Comparison of ENCODE assay signal across 14 cellular contexts in the genomic region with DNA sequence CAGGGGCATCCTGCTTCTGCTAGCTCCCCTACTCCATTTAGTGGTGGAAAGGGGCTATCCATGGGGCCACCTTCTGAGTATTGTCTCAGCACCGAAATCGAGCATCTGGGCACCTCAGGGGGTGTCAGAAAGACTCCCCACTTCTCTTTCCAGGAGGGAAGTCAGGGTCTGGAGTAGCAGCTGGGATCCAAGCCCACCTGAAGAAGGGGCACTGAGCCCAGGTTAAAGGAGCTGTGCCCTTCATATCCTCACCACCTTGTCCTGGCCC. TPM values are rescaled to one million over a fixed set of nuclear protein-coding genes. Genes with fewer than 3 reads are reported as not detected.
DNase-seq lines count a peak whose midpoint lies in the region; ATAC-seq and TF ChIP-seq lines count a peak whose summit lies in the region.
"Had no signal": no experiment of that assay in that cellular context is flagged by ENCODE, and none has a peak within 500 bp of the region (broad histone marks: within the 10 kb centered on the region; RNA-seq: fewer than 3 reads in every experiment).

No MANE protein-coding gene starts in this region.

- no peak overlapping the region for H2AK5ac ChIP-seq in mesendoderm (ENCODE audit: low read length)

- WGBS in mesendoderm (ENCODE audit: extremely low coverage, insufficient coverage, low lambda C conversion rate), result no CpG with 5 or more reads among the region's 2 CpGs
- 19% methylated on average over 2 of the region's 2 CpGs for WGBS in suprapubic skin

- no peak for ATAC-seq in GM18867 (IDR thresholded peaks at IDR 0.05; ENCODE audit: unreplicated experiment)
- no peak for ATAC-seq in foreskin keratinocyte
- no peak for ATAC-seq in GM19395 (IDR thresholded peaks at IDR 0.05; ENCODE audit: unreplicated experiment)

- H3K9ac ChIP-seq in mesendoderm (ENCODE audit: low read length), result peak overlapping the region; percentile 71

- H2BK120ac ChIP-seq in mesendoderm (ENCODE audit: low read depth, low read length), result no peak overlapping the region

- H3K4ac ChIP-seq in mesendoderm (ENCODE audit: low read depth, low read length), result peak overlapping the region; percentile 41

- H2BK15ac ChIP-seq in mesendoderm (replicated peaks; ENCODE audit: low read depth), result no peak overlapping the region

- peak overlapping the region; percentile 98 for H3K56ac ChIP-seq in mesendoderm (ENCODE audit: low read length)

- H3K23ac ChIP-seq in mesendoderm (ENCODE audit: low read length), result no peak overlapping the region

- no peak for DNase-seq in HFF-Myc (ENCODE audit: extremely low read depth, low read depth)
- DNase-seq in choroid plexus epithelial cell (ENCODE audit: low read depth), result no peak
- DNase-seq in mesendoderm, result no peak
- no peak for DNase-seq in suprapubic skin (ENCODE audit: low spot score in 2 of 2)
- DNase-seq in Ammon's horn (ENCODE audit: low spot score), result no peak
- no peak for DNase-seq in foreskin keratinocyte
- DNase-seq: DMS153; NCI-H1048; stimulated activated CD4-positive, alpha-beta T cell treated with anti-CD3 and anti-CD28 coated beads, Interleukin-2, amount 100 ng/mL, for 24 hours had no signal

- TF ChIP-seq POLR2A in suprapubic skin (IDR thresholded peaks at IDR 0.05), result no peak

- H3K4me3 ChIP-seq in HFF-Myc (replicated peaks; ENCODE audit: low read depth, low read length) (peak overlapping the region; percentile 93), choroid plexus epithelial cell (ENCODE audit: low read depth, low read length) (peak overlapping the region; percentile 69), mesendoderm (ENCODE audit: low read length) (peak overlapping the region; percentile 1), suprapubic skin (peak overlapping the region; percentile 50)

- H3K36me3 ChIP-seq in mesendoderm (ENCODE audit: control insufficient read depth, insufficient read depth, low read length) (peaks cover 3% of the 10 kb centered on the region), suprapubic skin (no peaks in the 10 kb centered on the region)

- H3K18ac ChIP-seq in mesendoderm (ENCODE audit: low read length), result peak overlapping the region; percentile 56

- H3K79me2 ChIP-seq in mesendoderm (ENCODE audit: control insufficient read depth, insufficient read depth, low read length), result peaks cover 12% of the 10 kb centered on the region

- H3K4me1 ChIP-seq in mesendoderm (ENCODE audit: control insufficient read depth, low read depth, low read length), result peaks cover 20% of the 10 kb centered on the region
- peaks cover 54% of the 10 kb centered on the region for H3K4me1 ChIP-seq in suprapubic skin
- no peaks in the 10 kb centered on the region for H3K4me1 ChIP-seq in foreskin keratinocyte

- H2BK5ac ChIP-seq in mesendoderm (ENCODE audit: low read length), result peak overlapping the region; percentile 89

- no peak for TF ChIP-seq CTCF in HFF-Myc (IDR thresholded peaks at IDR 0.05; ENCODE audit: low read depth, low read length, missing control alignments)
- no peak for TF ChIP-seq CTCF in choroid plexus epithelial cell (conservative IDR thresholded peaks at IDR 0.05; ENCODE audit: low read depth, low read length)
- no peak for TF ChIP-seq CTCF in suprapubic skin (IDR thresholded peaks at IDR 0.05)
- TF ChIP-seq CTCF in foreskin keratinocyte (conservative IDR thresholded peaks at IDR 0.05), result no peak

- H3K9me3 ChIP-seq in suprapubic skin, result no peaks in the 10 kb centered on the region

- H3K27ac ChIP-seq in mesendoderm (ENCODE audit: low read depth, low read length), result peak overlapping the region; percentile 88
- H3K27ac ChIP-seq in suprapubic skin, result peak overlapping the region; percentile 59
- H3K27ac ChIP-seq in foreskin keratinocyte, result no peak overlapping the region

- H4K8ac ChIP-seq in mesendoderm (ENCODE audit: low read depth, low read length), result no peak overlapping the region

- no peak for TF ChIP-seq EP300 in suprapubic skin (IDR thresholded peaks at IDR 0.05)

- no peak overlapping the region for H4K5ac ChIP-seq in mesendoderm (ENCODE audit: low read length)

- H3K27me3 ChIP-seq in mesendoderm (ENCODE audit: insufficient read depth, low read length, poor library complexity), result no peaks in the 10 kb centered on the region
- peaks cover 20% of the 10 kb centered on the region for H3K27me3 ChIP-seq in suprapubic skin
- peaks cover 59% of the 10 kb centered on the region for H3K27me3 ChIP-seq in foreskin keratinocyte

- peaks cover 6% of the 10 kb centered on the region for H3K79me1 ChIP-seq in mesendoderm (ENCODE audit: low read length)

- peak overlapping the region; percentile 74 for H3K4me2 ChIP-seq in mesendoderm (ENCODE audit: low read length)

RNA-seq across cellular contexts. Expression of a gene that starts 2.6 kb away (rescaled TPM):
- 18.1 TPM for polyA plus RNA-seq in mesendoderm (2013, experiment 1 of 2)
- 18.0 TPM for polyA plus RNA-seq in mesendoderm (2013, experiment 2 of 2)
- total RNA-seq in suprapubic skin (1 to 10 TPM; 3.8 to 5.1 (median 4.3) TPM), foreskin keratinocyte (0.61 and 1.2 TPM in 2 replicates)
- 0.20 and 0.38 TPM in 2 replicates for polyA plus RNA-seq in foreskin keratinocyte

RNA-seq across cellular contexts. Expression of a gene that starts 29.8 kb away (rescaled TPM):
- polyA plus RNA-seq in mesendoderm (2013, experiment 1 of 2), result 141 TPM
- polyA plus RNA-seq in mesendoderm (2013, experiment 2 of 2), result 142 TPM
- 100 to 1,000 TPM in 3 of 4 donors, 10 to 100 TPM in 1; 78.4 to 165 (median 148) TPM for total RNA-seq in suprapubic skin
- 126 and 133 TPM in 2 replicates for total RNA-seq in foreskin keratinocyte
- 266 and 275 TPM in 2 replicates for polyA plus RNA-seq in foreskin keratinocyte

RNA-seq across cellular contexts. Expression of a gene that starts 41.0 kb away (rescaled TPM):
- polyA plus RNA-seq in mesendoderm (2013, experiment 1 of 2), result 7.6 TPM
- polyA plus RNA-seq in mesendoderm (2013, experiment 2 of 2), result 6.9 TPM
- 1 to 10 TPM in 3 of 4 donors, under 1 TPM in 1; 0.95 to 4.8 (median 2.1) TPM for total RNA-seq in suprapubic skin
- 2.3 and 2.4 TPM in 2 replicates for total RNA-seq in foreskin keratinocyte
- polyA plus RNA-seq in foreskin keratinocyte, result 1.6 and 1.9 TPM in 2 replicates

RNA-seq across cellular contexts. Expression of a gene that starts 57.2 kb away (rescaled TPM):
- polyA plus RNA-seq in mesendoderm (2013, experiment 1 of 2), result not detected
- polyA plus RNA-seq in mesendoderm (2013, experiment 2 of 2), result not detected
- total RNA-seq in suprapubic skin (not detected), foreskin keratinocyte (not detected in 2 replicates)
- not detected in 2 replicates for polyA plus RNA-seq in foreskin keratinocyte
- total RNA-seq: H4, lung microvascular endothelial cell, ureter had no signal

Comparison
In these comparisons a context has a peak if more than half of its experiments do, and no peak if none do; other contexts are left out.
1. H3K4me3 ChIP-seq: peak in every context shown above with its lines; median percentile 93 in HFF-Myc; 69 in choroid plexus epithelial cell; 50 in suprapubic skin; 1 in mesendoderm.